Comparison of ENCODE assay signal across 9 cellular contexts in the genomic region with DNA sequence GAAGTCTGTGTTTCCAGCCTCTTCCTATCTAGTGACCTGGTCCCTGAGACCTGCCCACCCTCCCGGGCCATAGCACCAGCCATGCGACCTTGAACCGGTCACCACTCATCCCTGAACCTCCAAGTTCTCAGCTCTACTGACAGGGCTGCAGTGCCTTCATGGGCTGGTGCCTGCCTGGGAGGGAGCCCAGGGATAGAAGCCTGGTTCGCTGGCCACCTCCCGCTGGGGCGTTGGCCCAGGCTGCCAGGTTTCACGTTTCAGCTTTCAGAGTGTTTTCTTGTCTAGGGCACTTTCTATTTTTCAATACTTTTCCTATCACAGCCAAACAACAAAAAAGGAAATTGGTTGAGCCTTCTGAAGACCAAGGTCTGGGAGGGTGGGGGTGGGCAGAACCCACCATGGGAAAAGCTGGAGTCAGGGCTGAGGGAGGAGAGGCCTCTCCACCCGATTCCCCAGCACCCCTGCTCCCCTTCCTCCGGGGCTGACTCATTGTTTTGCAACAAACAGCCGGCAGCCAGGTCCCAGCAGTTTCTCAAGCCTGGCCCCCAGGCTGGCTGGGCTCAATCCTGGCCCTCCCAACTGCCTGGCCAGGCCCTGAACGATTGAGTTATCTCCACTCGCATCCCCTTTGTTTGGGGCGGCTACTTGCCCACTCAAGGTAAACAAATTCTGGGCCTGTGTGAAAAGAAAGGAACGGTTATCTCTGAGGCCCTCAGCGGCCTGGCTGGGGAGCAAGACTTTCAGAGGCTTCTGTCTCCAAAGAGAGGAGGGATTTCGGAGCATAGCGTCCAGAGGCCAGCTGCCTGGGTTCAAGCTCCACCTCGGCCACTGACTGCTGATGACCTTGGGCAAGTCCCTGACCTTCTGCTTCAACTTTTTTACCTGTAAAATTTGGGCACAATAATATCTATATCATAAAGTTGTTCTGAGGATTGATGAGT. TPM values are rescaled to one million over a fixed set of nuclear protein-coding genes. Genes with fewer than 3 reads are reported as not detected.
DNase-seq lines count a peak whose midpoint lies in the region; ATAC-seq, FAIRE-seq and TF ChIP-seq lines count a peak whose summit lies in the region.
"Had no signal": no experiment of that assay in that cellular context is flagged by ENCODE, and none has a peak within 500 bp of the region (broad histone marks: within the 10 kb centered on the region; RNA-seq: fewer than 3 reads in every experiment).

No MANE protein-coding gene starts in this region.

- no peak overlapping the region for H4K91ac ChIP-seq in H9 (ENCODE audit: insufficient read length, low read depth, low read length)

- TF ChIP-seq POLR2A in A549 (IDR thresholded peaks at IDR 0.05; ENCODE audit: low read length): no peak; the same call in 1 of the 2 replicates
- TF ChIP-seq POLR2A in breast epithelium (IDR thresholded peaks at IDR 0.05): no peak

- TF ChIP-seq EP300 in A549 (IDR thresholded peaks at IDR 0.05): no peak

- no peak for FAIRE-seq in A549 (lab: Jason Lieb, UNC)
- FAIRE-seq: GM12878 had no signal

- H3K4ac ChIP-seq in H9 (ENCODE audit: low read depth, low read length): no peak overlapping the region; the same call in 1 of the 2 replicates

- WGBS in A549 (ENCODE audit: missing lambda C conversion rate): 10% methylated on average over 18 of the region's 18 CpGs
- WGBS in H9 (ENCODE audit: extremely low coverage, insufficient read length, low lambda C conversion rate): no CpG with 5 or more reads among the region's 18 CpGs
- WGBS in smooth muscle cell (ENCODE audit: low lambda C conversion rate): 25% methylated on average over 18 of the region's 18 CpGs

- POLR2A ChIA-PET in A549 (lab: Yijun Ruan, JAX): interaction anchor here (0.8 to 4.2 kb wide), 4 partner anchors 15 to 48 kb away, joined by 3 to 19 read pairs (median 4); a partner anchor contains a TSS

- H2AFZ ChIP-seq in H9 (ENCODE audit: low read length) (no peak overlapping the region), smooth muscle cell (ENCODE audit: low read depth) (peak overlapping the region; percentile 64)

- H3K27me3 ChIP-seq in H9 (ENCODE audit: insufficient read depth, low read length): no peaks in the 10 kb centered on the region
- H3K27me3 ChIP-seq in breast epithelium: no peaks in the 10 kb centered on the region
- H3K27me3 ChIP-seq in smooth muscle cell (ENCODE audit: low read depth): no peaks in the 10 kb centered on the region

- no peak overlapping the region for H3K23ac ChIP-seq in H9 (ENCODE audit: insufficient read length, low read depth, low read length)

- H3K14ac ChIP-seq in H9 (ENCODE audit: insufficient read depth, low read length): peak overlapping the region; percentile 28; the same call in 1 of the 2 replicates

- no peaks in the 10 kb centered on the region for H3K36me3 Mint-ChIP-seq in H9 (ENCODE audit: insufficient read depth in 1 of 3, low read depth in 3 of 3)

- ATAC-seq in A549: peak; percentile 88 to 91
- no peak for ATAC-seq in GM19324 (IDR thresholded peaks at IDR 0.05; ENCODE audit: low FRiP score, unreplicated experiment)
- ATAC-seq: GM12878 had no signal

- peak overlapping the region; percentile 2 for H2BK12ac ChIP-seq in H9 (ENCODE audit: insufficient read length, low read depth, low read length)

- no peaks in the 10 kb centered on the region for H3K23me2 ChIP-seq in H9 (ENCODE audit: insufficient read length, low read depth, low read length, poor library complexity, severe bottlenecking)

- H2BK15ac ChIP-seq in H9 (ENCODE audit: low read depth, low read length): no peak overlapping the region

- H3K36me3 ChIP-seq in breast epithelium (no peaks in the 10 kb centered on the region), smooth muscle cell (ENCODE audit: low read depth) (no peaks in the 10 kb centered on the region)

- no peak overlapping the region for H3K9ac ChIP-seq in H9 (ENCODE audit: extremely low read depth, insufficient read length, low read length)
- peak overlapping the region; percentile 58 for H3K9ac ChIP-seq in smooth muscle cell (ENCODE audit: low read depth)

- H3K9me3 Mint-ChIP-seq in H9: no peaks in the 10 kb centered on the region; a peak in 3 of 5 replicates

- no peaks in the 10 kb centered on the region for H3F3A ChIP-seq in smooth muscle cell (ENCODE audit: low read depth)

- CTCF ChIA-PET in A549 (lab: Yijun Ruan, JAX): interaction anchor here (0.9 to 5.7 kb wide), 9 partner anchors 10 to 351 kb away, joined by 3 to 37 read pairs (median 4); a partner anchor contains a TSS

- TF ChIP-seq RAD21 in A549 (conservative IDR thresholded peaks at IDR 0.05 in 1 of 2, IDR thresholded peaks at IDR 0.05 in 1 of 2): peak; percentile 21 to 49; a peak in 3 of 5 replicates

- H4K5ac ChIP-seq in H9 (ENCODE audit: insufficient read length, low read depth, low read length): no peak overlapping the region

- peak overlapping the region; percentile 9 for H2BK5ac ChIP-seq in H9 (ENCODE audit: insufficient read length, low read length)

- intact Hi-C loops in breast epithelium (cut with DNase I; ENCODE audit: low total_unique reads): no loop called here

- H3K9me3 ChIP-seq in A549 (no peaks in the 10 kb centered on the region), H9 (ENCODE audit: control insufficient read depth, low read depth, low read length) (peaks cover 14% of the 10 kb centered on the region), breast epithelium (peaks cover 12 to 17% of the 10 kb centered on the region in 2 donors), smooth muscle cell (replicated peaks; ENCODE audit: low read depth) (peaks cover 4% of the 10 kb centered on the region)

- H3K4me2 ChIP-seq in A549 (peak overlapping the region; percentile 60), H9 (ENCODE audit: insufficient read depth, insufficient read length, low read length) (no peak overlapping the region), smooth muscle cell (peak overlapping the region; percentile 52)

- H3K4me1 ChIP-seq in A549: peaks cover 64% of the 10 kb centered on the region
- peaks cover 19% of the 10 kb centered on the region for H3K4me1 ChIP-seq in H9 (ENCODE audit: insufficient read depth, low read length)
- peaks cover 4% of the 10 kb centered on the region in 2 donors for H3K4me1 ChIP-seq in breast epithelium
- peaks cover 23% of the 10 kb centered on the region for H3K4me1 ChIP-seq in smooth muscle cell (ENCODE audit: low read depth)

- no peaks in the 10 kb centered on the region for H4K20me1 ChIP-seq in H9 (ENCODE audit: control insufficient read depth, insufficient read depth, insufficient read length)
- H4K20me1 ChIP-seq in smooth muscle cell (ENCODE audit: low read depth): no peaks in the 10 kb centered on the region

- H3K4me1 Mint-ChIP-seq in H9: peaks cover 60 to 70% of the 10 kb centered on the region in 2 experiments

- H4K8ac ChIP-seq in H9 (replicated peaks; ENCODE audit: insufficient read length, low read depth, low read length): no peak overlapping the region

- no peaks in the 10 kb centered on the region for H3K79me2 ChIP-seq in H9 (ENCODE audit: insufficient read depth, low read length)
- no peaks in the 10 kb centered on the region for H3K79me2 ChIP-seq in smooth muscle cell (ENCODE audit: low read depth)

- H3K27ac Mint-ChIP-seq in H9: peak overlapping the region; percentile 98 to 99 (median 99)

- 0 out of 2 replicates have a peak, but pooled peaks cover 1% of the 10 kb centered on the region for H3K27me3 Mint-ChIP-seq in H9 (ENCODE audit: low read depth)

- H3K79me1 ChIP-seq in H9 (ENCODE audit: insufficient read depth, low read depth, low read length, poor library complexity, severe bottlenecking): no peaks in the 10 kb centered on the region

- no peak for TF ChIP-seq CTCF in A549 (IDR thresholded peaks at IDR 0.05)
- TF ChIP-seq CTCF in H9 (conservative IDR thresholded peaks at IDR 0.05): no peak
- TF ChIP-seq CTCF in breast epithelium (IDR thresholded peaks at IDR 0.05): no peak
- no peak for TF ChIP-seq CTCF in smooth muscle cell (IDR thresholded peaks at IDR 0.05; ENCODE audit: borderline replicate concordance, insufficient read depth, poor library complexity, severe bottlenecking)

- H3T11ph ChIP-seq in H9 (ENCODE audit: low read length): no peak overlapping the region

- peak overlapping the region; percentile 81 to 93 for H3K27ac ChIP-seq in A549
- H3K27ac ChIP-seq in H9 (ENCODE audit: insufficient read length, low read depth, low read length): peak overlapping the region; percentile 59
- H3K27ac ChIP-seq in breast epithelium: peak overlapping the region; percentile 90 to 94
- H3K27ac ChIP-seq in smooth muscle cell (ENCODE audit: low read depth): peak overlapping the region; percentile 56

- peak overlapping the region; percentile 12 for H2BK20ac ChIP-seq in H9 (ENCODE audit: low read depth, low read length, poor library complexity, severe bottlenecking)

- no peak overlapping the region for H3K4me3 ChIP-seq in A549
- H3K4me3 ChIP-seq in breast epithelium: no peak overlapping the region
- no peak overlapping the region for H3K4me3 ChIP-seq in smooth muscle cell
- H3K4me3 ChIP-seq: GM12878 had no signal

- no peak overlapping the region for H2AK5ac ChIP-seq in H9 (ENCODE audit: insufficient read length, low read length)

- DNase-seq in A549 (ENCODE audit: low read depth in 1 of 2, low spot score in 1 of 2): peak; percentile 89 to 90
- peak; percentile 87 for DNase-seq in H9
- peak; percentile 98 for DNase-seq in OCI-M1 (lab: John Stamatoyannopoulos, UW)
- DNase-seq in breast epithelium (ENCODE audit: low spot score in 2 of 2): peak; percentile 69 to 70
- DNase-seq in islet precursor cell: peak; percentile 96
- DNase-seq in smooth muscle cell (lab: John Stamatoyannopoulos, UW; ENCODE audit: unreplicated experiment): peak; percentile 15
- DNase-seq in DMS114 treated with DMSO at 0.1 percent for 48 hours (lab: John Stamatoyannopoulos, UW; ENCODE audit: unreplicated experiment): no peak

- H2BK120ac ChIP-seq in H9 (ENCODE audit: low read depth, low read length, poor library complexity, severe bottlenecking): no peak overlapping the region

- peak overlapping the region; percentile 41 to 48; a peak in 4 of 5 replicates for H3K4me3 Mint-ChIP-seq in H9

- H3K18ac ChIP-seq in H9 (ENCODE audit: insufficient read length, low read depth, low read length): peak overlapping the region; percentile 45

- no peak overlapping the region for H3K56ac ChIP-seq in H9 (ENCODE audit: insufficient read length, low read depth, low read length)

TF ChIP-seq in A549, 52 proteins besides CTCF, POLR2A, EP300 and RAD21 (continues in another document):
- TF ChIP-seq CBX8 (IDR thresholded peaks at IDR 0.05): no peak

RNA-seq across cellular contexts. Expression of a gene that starts 47.5 kb away (rescaled TPM):
- polyA plus RNA-seq in A549 (2011; rRNA removed) (10.5 and 14.9 TPM in 2 replicates), A549 (2017; fragmentation: RNase III; extraction: RNeasy Plus Mini Kit Qiagen cat#74134 plus additional on column Dnase treatment) (14.5 to 18.2 TPM (median 17.3 TPM) in 3 replicates), smooth muscle cell (25.8 and 29.4 TPM in 2 replicates)
- polyA plus RNA-seq in A549 (2012; cell fraction: cytosol; rRNA removed): 8.8 and 14.8 TPM in 2 replicates
- 9.8 and 17.6 TPM in 2 replicates for polyA plus RNA-seq in A549 (2012; cell fraction: nucleus; rRNA removed)
- polyA minus RNA-seq in A549 (2011; rRNA and poly(A)+ RNA removed): 3.3 and 4.0 TPM in 2 replicates
- total RNA-seq in H9 (2021) (105 and 110 TPM in 2 replicates), breast epithelium (100 to 1,000 TPM; 111 to 155 (median 124) TPM), smooth muscle cell (7.1 and 8.2 TPM in 2 replicates)

Comparison
In these comparisons a context has a peak if more than half of its experiments do, and no peak if none do; other contexts are left out.
1. RNA of a gene that starts 47.5 kb away (total RNA-seq): 111 to 155 TPM in breast epithelium and 105 to 110 TPM in H9; 7.1 to 8.2 TPM in smooth muscle cell; every median in the first group is over 10 times any median in the second.
2. Peak in every context shown above with its lines, with median percentiles within 50 percentile points of each other: H3K27ac ChIP-seq.